In the genomic region with DNA sequence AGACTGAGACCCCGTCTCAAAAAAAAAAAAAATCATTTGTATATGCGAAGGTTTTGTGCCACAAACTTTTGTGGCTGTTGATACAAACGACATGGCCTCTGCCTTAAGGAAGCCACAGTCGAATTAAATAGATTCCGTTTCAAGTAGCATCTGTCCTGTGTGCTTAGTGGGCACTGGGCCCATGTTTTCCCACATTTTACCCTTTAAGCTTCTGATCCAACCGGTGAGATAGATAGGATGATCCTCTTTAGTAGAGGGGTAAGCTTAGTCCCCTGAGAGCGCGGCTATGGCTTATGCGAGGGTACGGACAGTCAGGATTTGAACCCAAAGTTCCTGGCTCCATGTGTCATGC, we compare ENCODE assay signal across 8 cellular contexts. TPM values are rescaled to one million over a fixed set of nuclear protein-coding genes. Genes with fewer than 3 reads are reported as not detected.
DNase-seq lines count a peak whose midpoint lies in the region; ATAC-seq and TF ChIP-seq lines count a peak whose summit lies in the region.

No MANE protein-coding gene starts in this region.

- DNase-seq in activated naive CD4-positive, alpha-beta T cell treated with anti-CD3 and anti-CD28 coated beads, Interleukin-2, amount 10 ng/mL, durations not matched to agents 7 days and 5 days: no peak
- DNase-seq in activated naive CD4-positive, alpha-beta T cell (lab: John Stamatoyannopoulos, UW): no peak
- DNase-seq in lower lobe of right lung: no peak
- no peak for DNase-seq in upper lobe of right lung
- no peak for DNase-seq in C1 segment of cervical spinal cord (lab: John Stamatoyannopoulos, UW)

- H3K36me3 ChIP-seq in lower lobe of right lung (no peaks in the 10 kb centered on the region), upper lobe of right lung (no peaks in the 10 kb centered on the region)

- peak overlapping the region; percentile 64 for H3K4me3 ChIP-seq in lower lobe of right lung
- peak overlapping the region; percentile 88 for H3K4me3 ChIP-seq in upper lobe of right lung

- peak overlapping the region; percentile 90 for H3K27ac Mint-ChIP-seq in activated naive CD4-positive, alpha-beta T cell treated with anti-CD3 and anti-CD28 coated beads, Interleukin-2, amount 10 ng/mL, durations not matched to agents 7 days and 5 days

- H3K4me3 Mint-ChIP-seq in activated naive CD4-positive, alpha-beta T cell treated with anti-CD3 and anti-CD28 coated beads, Interleukin-2, amount 10 ng/mL, durations not matched to agents 7 days and 5 days: peak overlapping the region; percentile 88

- H3K27ac ChIP-seq in angular gyrus (ENCODE audit: low read depth, low read length) (peak overlapping the region; percentile 91), lower lobe of right lung (peak overlapping the region; percentile 90), upper lobe of right lung (peak overlapping the region; percentile 95)

- H3K27me3 Mint-ChIP-seq in activated naive CD4-positive, alpha-beta T cell treated with anti-CD3 and anti-CD28 coated beads, Interleukin-2, amount 10 ng/mL, durations not matched to agents 7 days and 5 days: peaks cover 8% of the 10 kb centered on the region

- H3K4me1 ChIP-seq in lower lobe of right lung (peaks cover 18% of the 10 kb centered on the region), upper lobe of right lung (peaks cover 18% of the 10 kb centered on the region)

- H3K9me3 ChIP-seq in lower lobe of right lung: no peaks in the 10 kb centered on the region
- H3K9me3 ChIP-seq in upper lobe of right lung: no peaks in the 10 kb centered on the region

- no peaks in the 10 kb centered on the region for H3K9me3 Mint-ChIP-seq in activated naive CD4-positive, alpha-beta T cell treated with anti-CD3 and anti-CD28 coated beads, Interleukin-2, amount 10 ng/mL, durations not matched to agents 7 days and 5 days

- no peak for TF ChIP-seq CTCF in lower lobe of right lung (IDR thresholded peaks at IDR 0.05)
- no peak for TF ChIP-seq CTCF in upper lobe of right lung (IDR thresholded peaks at IDR 0.05)

- intact Hi-C loops in lower lobe of right lung (cut with DNase I): no loop called here
- intact Hi-C loops in upper lobe of right lung (cut with DNase I): no loop called here

- H3K36me3 Mint-ChIP-seq in activated naive CD4-positive, alpha-beta T cell treated with anti-CD3 and anti-CD28 coated beads, Interleukin-2, amount 10 ng/mL, durations not matched to agents 7 days and 5 days: peaks cover 15% of the 10 kb centered on the region

- H3K4me1 Mint-ChIP-seq in activated naive CD4-positive, alpha-beta T cell treated with anti-CD3 and anti-CD28 coated beads, Interleukin-2, amount 10 ng/mL, durations not matched to agents 7 days and 5 days: peaks cover 24% of the 10 kb centered on the region

- no peaks in the 10 kb centered on the region for H3K27me3 ChIP-seq in lower lobe of right lung (ENCODE audit: low read depth)
- H3K27me3 ChIP-seq in upper lobe of right lung: no peaks in the 10 kb centered on the region

- ATAC-seq in lower lobe of right lung: no peak
- ATAC-seq in upper lobe of right lung: no peak
- ATAC-seq in GM18519 (IDR thresholded peaks at IDR 0.05; ENCODE audit: low FRiP score, unreplicated experiment): no peak
- ATAC-seq in GM18861 (IDR thresholded peaks at IDR 0.05; ENCODE audit: unreplicated experiment): no peak

- CTCF ChIA-PET in activated naive CD4-positive, alpha-beta T cell treated with anti-CD3 and anti-CD28 coated beads, Interleukin-2, amount 10 ng/mL, durations not matched to agents 7 days and 5 days (lab: Charles Lee): interaction anchor here (0.6 to 1.9 kb wide), 3 partner anchors 13 to 70 kb away, joined by 3 to 9 read pairs (median 5); a partner anchor contains a TSS

RNA-seq across cellular contexts. Expression of a gene that starts 0.8 kb away (rescaled TPM):
- 148 TPM for total RNA-seq in lower lobe of right lung
- total RNA-seq in upper lobe of right lung: 133 TPM

RNA-seq across cellular contexts. Expression of a gene that starts 12.6 kb away (rescaled TPM):
- 66.2 TPM for total RNA-seq in lower lobe of right lung
- total RNA-seq in upper lobe of right lung: 75.4 TPM

RNA-seq across cellular contexts. Expression of a gene that starts 34.3 kb away (rescaled TPM):
- total RNA-seq in lower lobe of right lung: 22.1 TPM
- 20.3 TPM for total RNA-seq in upper lobe of right lung

RNA-seq across cellular contexts. Expression of a gene that starts 34.9 kb away (rescaled TPM):
- total RNA-seq in lower lobe of right lung: 58.4 TPM
- 65.3 TPM for total RNA-seq in upper lobe of right lung

RNA-seq across cellular contexts. Expression of a gene that starts 35.1 kb away (rescaled TPM):
- total RNA-seq in lower lobe of right lung (22.3 TPM), upper lobe of right lung (23.5 TPM)
